Comparison of ENCODE assay signal across 17 cellular contexts in genomic region chr5:82448374-82448773, GRCh38.
A peak's percentile ranks its signal among the peaks of the same experiment; 100 is the strongest.
DNase-seq lines count a peak whose midpoint lies in the region; ATAC-seq and TF ChIP-seq lines count a peak whose summit lies in the region.
"Had no signal": no experiment of that assay in that cellular context is flagged by ENCODE, and none has a peak within 500 bp of the region (broad histone marks: within the 10 kb centered on the region; RNA-seq: fewer than 3 reads in every experiment).

No MANE protein-coding gene starts in this region.

- H3K27ac Mint-ChIP-seq in WTC11 (0 out of 2 replicates have a peak overlapping the region, but pooled peaks have one; percentile 57), endodermal cell (peak overlapping the region; percentile 33), nephron (peak overlapping the region in 2 of 3 experiments; percentile 11 to 39)
- H3K27ac Mint-ChIP-seq: CD4-positive, alpha-beta memory T cell; GM23338 had no signal

- POLR2A ChIA-PET in WTC11 (lab: Charles Lee): interaction anchor here (0.5 kb wide), 1 partner anchor 365 kb away, joined by 3 read pairs; no protein-coding TSS in a partner anchor

- DNase-seq in WTC11 (ENCODE audit: low spot score) (no peak), endodermal cell (no peak), heart left ventricle (no peak)
- DNase-seq: 8988T; CD4-positive, alpha-beta memory T cell; DMS153; DMS79; GDM1; HCEC 1CT had no signal

- H3K9me3 Mint-ChIP-seq in WTC11 (peaks cover 14% of the 10 kb centered on the region), endodermal cell (peaks cover 15% of the 10 kb centered on the region), nephron (peaks cover 8% of the 10 kb centered on the region)

- TF ChIP-seq CTCF in WTC11 (IDR thresholded peaks at IDR 0.05) (no peak), endodermal cell (conservative IDR thresholded peaks at IDR 0.05) (no peak), nephron (IDR thresholded peaks at IDR 0.05; ENCODE audit: unreplicated experiment in 3 of 3) (no peak), heart left ventricle (IDR thresholded peaks at IDR 0.05) (no peak)

- CTCF ChIA-PET in WTC11 (lab: Charles Lee): no interaction called here

- 63 to 91% methylated on average over 2 of the region's 2 CpGs for WGBS in endodermal cell (ENCODE audit: insufficient coverage in 1 of 2, insufficient read length in 1 of 2), 2 experiments
- WGBS in heart left ventricle, 4 donors: 45 to 55% (median 53%) methylated on average over 2 of the region's 2 CpGs

- H3K4me3 ChIP-seq in endodermal cell (ENCODE audit: low read length) (no peak overlapping the region), subcutaneous abdominal adipose tissue (ENCODE audit: low read depth in 1 of 5, low read length in 5 of 5) (no peak overlapping the region), heart left ventricle (no peak overlapping the region)
- H3K4me3 ChIP-seq: BLaER1, GM23338 had no signal

- no peaks in the 10 kb centered on the region for H3K27me3 ChIP-seq in endodermal cell (ENCODE audit: control insufficient read depth, insufficient read depth, low read length, poor library complexity, severe bottlenecking)
- no peaks in the 10 kb centered on the region for H3K27me3 ChIP-seq in subcutaneous abdominal adipose tissue (ENCODE audit: control insufficient read depth in 5 of 5, insufficient read depth in 4 of 5, low read length in 5 of 5)
- H3K27me3 ChIP-seq in heart left ventricle: no peaks in the 10 kb centered on the region
- H3K27me3 ChIP-seq: BLaER1 had no signal

- H3K27ac ChIP-seq in endodermal cell (ENCODE audit: low read depth, low read length): no peak overlapping the region
- H3K27ac ChIP-seq in subcutaneous abdominal adipose tissue (ENCODE audit: low read depth, low read length): peak overlapping the region; percentile 18
- H3K27ac ChIP-seq in heart left ventricle: no peak overlapping the region
- H3K27ac ChIP-seq: BLaER1, HL-60 had no signal

- H3K9ac ChIP-seq in endodermal cell (ENCODE audit: extremely low read depth, low read length, poor library complexity, severe bottlenecking) (no peak overlapping the region), subcutaneous abdominal adipose tissue (ENCODE audit: low read length in 5 of 5) (peak overlapping the region in 1 of 5 donors; percentile 27)
- H3K9ac ChIP-seq: BLaER1 had no signal

- H3K9me3 ChIP-seq in endodermal cell (ENCODE audit: control insufficient read depth, low read length) (no peaks in the 10 kb centered on the region), subcutaneous abdominal adipose tissue (ENCODE audit: control insufficient read depth in 5 of 5, low read length in 5 of 5) (no peaks in the 10 kb centered on the region), heart left ventricle (peaks cover 0 to 14% (median 0%) of the 10 kb centered on the region in 12 donors)
- H3K9me3 ChIP-seq: BLaER1 had no signal

- H3K36me3 ChIP-seq in endodermal cell (ENCODE audit: control insufficient read depth, insufficient read depth, low read length) (no peaks in the 10 kb centered on the region), subcutaneous abdominal adipose tissue (ENCODE audit: control insufficient read depth in 5 of 5, insufficient read depth in 5 of 5, low read length in 5 of 5) (no peaks in the 10 kb centered on the region), heart left ventricle (no peaks in the 10 kb centered on the region)
- H3K36me3 ChIP-seq: BLaER1 had no signal

- TF ChIP-seq POLR2A in heart left ventricle (IDR thresholded peaks at IDR 0.05): no peak

- no peaks in the 10 kb centered on the region for H3K4me1 Mint-ChIP-seq in WTC11
- peaks cover 12% of the 10 kb centered on the region for H3K4me1 Mint-ChIP-seq in endodermal cell
- peaks cover 29% of the 10 kb centered on the region for H3K4me1 Mint-ChIP-seq in nephron
- H3K4me1 Mint-ChIP-seq: CD14-positive monocyte; CD4-positive, alpha-beta memory T cell; GM23338 had no signal

- ATAC-seq in WTC11 (no peak), heart left ventricle (no peak), GM21717 (IDR thresholded peaks at IDR 0.05; ENCODE audit: unreplicated experiment) (no peak), HG02885 (IDR thresholded peaks at IDR 0.05; ENCODE audit: poor library complexity, unreplicated experiment) (no peak)
- ATAC-seq: GM23338 had no signal

- no peaks in the 10 kb centered on the region for H3K27me3 Mint-ChIP-seq in WTC11 (ENCODE audit: low read depth)
- H3K27me3 Mint-ChIP-seq in endodermal cell (ENCODE audit: insufficient read depth): no peaks in the 10 kb centered on the region
- no peaks in the 10 kb centered on the region for H3K27me3 Mint-ChIP-seq in nephron (ENCODE audit: low read depth)

- intact Hi-C loops in heart left ventricle (cut with DNase I): no loop called here

- H3K4me3 Mint-ChIP-seq in WTC11: no peak overlapping the region
- H3K4me3 Mint-ChIP-seq in endodermal cell: no peak overlapping the region
- H3K4me3 Mint-ChIP-seq in nephron: no peak overlapping the region
- H3K4me3 Mint-ChIP-seq: CD14-positive monocyte; CD4-positive, alpha-beta memory T cell; GM23338 had no signal

- no peaks in the 10 kb centered on the region for H3K4me1 ChIP-seq in endodermal cell (ENCODE audit: control insufficient read depth, insufficient read depth, low read length)
- peaks cover 3 to 28% (median 27%) of the 10 kb centered on the region in 5 donors for H3K4me1 ChIP-seq in subcutaneous abdominal adipose tissue (ENCODE audit: control insufficient read depth in 5 of 5, insufficient read depth in 5 of 5, low read length in 5 of 5)
- peaks cover 0 to 37% (median 0%) of the 10 kb centered on the region in 12 donors for H3K4me1 ChIP-seq in heart left ventricle
- H3K4me1 ChIP-seq: BLaER1 had no signal

- H3K36me3 Mint-ChIP-seq in WTC11 (peaks cover 13% of the 10 kb centered on the region), endodermal cell (ENCODE audit: low read depth) (no peaks in the 10 kb centered on the region), nephron (ENCODE audit: low read depth) (no peaks in the 10 kb centered on the region)
- H3K36me3 Mint-ChIP-seq: CD14-positive monocyte; CD4-positive, alpha-beta memory T cell had no signal

TF ChIP-seq in WTC11, 78 proteins besides CTCF, POLR2A, EP300 and RAD21 (continues in another document):
- TF ChIP-seq ZNF512 (CRISPR knock-in tag; IDR thresholded peaks at IDR 0.05; ENCODE audit: borderline replicate concordance) (no peak), ATF1 (CRISPR knock-in tag; IDR thresholded peaks at IDR 0.05) (no peak), ERG (CRISPR knock-in tag; IDR thresholded peaks at IDR 0.05) (no peak), ZNF423 (CRISPR knock-in tag; IDR thresholded peaks at IDR 0.05) (no peak), GRHL2 (CRISPR knock-in tag; IDR thresholded peaks at IDR 0.05; ENCODE audit: insufficient replicate concordance, severe bottlenecking) (no peak)
- TF ChIP-seq, protein P1, sequence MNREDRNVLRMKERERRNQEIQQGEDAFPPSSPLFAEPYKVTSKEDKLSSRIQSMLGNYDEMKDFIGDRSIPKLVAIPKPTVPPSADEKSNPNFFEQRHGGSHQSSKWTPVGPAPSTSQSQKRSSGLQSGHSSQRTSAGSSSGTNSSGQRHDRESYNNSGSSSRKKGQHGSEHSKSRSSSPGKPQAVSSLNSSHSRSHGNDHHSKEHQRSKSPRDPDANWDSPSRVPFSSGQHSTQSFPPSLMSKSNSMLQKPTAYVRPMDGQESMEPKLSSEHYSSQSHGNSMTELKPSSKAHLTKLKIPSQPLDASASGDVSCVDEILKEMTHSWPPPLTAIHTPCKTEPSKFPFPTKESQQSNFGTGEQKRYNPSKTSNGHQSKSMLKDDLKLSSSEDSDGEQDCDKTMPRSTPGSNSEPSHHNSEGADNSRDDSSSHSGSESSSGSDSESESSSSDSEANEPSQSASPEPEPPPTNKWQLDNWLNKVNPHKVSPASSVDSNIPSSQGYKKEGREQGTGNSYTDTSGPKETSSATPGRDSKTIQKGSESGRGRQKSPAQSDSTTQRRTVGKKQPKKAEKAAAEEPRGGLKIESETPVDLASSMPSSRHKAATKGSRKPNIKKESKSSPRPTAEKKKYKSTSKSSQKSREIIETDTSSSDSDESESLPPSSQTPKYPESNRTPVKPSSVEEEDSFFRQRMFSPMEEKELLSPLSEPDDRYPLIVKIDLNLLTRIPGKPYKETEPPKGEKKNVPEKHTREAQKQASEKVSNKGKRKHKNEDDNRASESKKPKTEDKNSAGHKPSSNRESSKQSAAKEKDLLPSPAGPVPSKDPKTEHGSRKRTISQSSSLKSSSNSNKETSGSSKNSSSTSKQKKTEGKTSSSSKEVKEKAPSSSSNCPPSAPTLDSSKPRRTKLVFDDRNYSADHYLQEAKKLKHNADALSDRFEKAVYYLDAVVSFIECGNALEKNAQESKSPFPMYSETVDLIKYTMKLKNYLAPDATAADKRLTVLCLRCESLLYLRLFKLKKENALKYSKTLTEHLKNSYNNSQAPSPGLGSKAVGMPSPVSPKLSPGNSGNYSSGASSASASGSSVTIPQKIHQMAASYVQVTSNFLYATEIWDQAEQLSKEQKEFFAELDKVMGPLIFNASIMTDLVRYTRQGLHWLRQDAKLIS (CRISPR knock-in tag; IDR thresholded peaks at IDR 0.05; ENCODE audit: borderline replicate concordance): no peak
